18 cellular contexts compared by ENCODE assay signal in genomic region chr3:138740057-138740456, GRCh38.
"Had no signal": no experiment of that assay in that cellular context is flagged by ENCODE, and none has a peak within 500 bp of the region (broad histone marks: within the 10 kb centered on the region; RNA-seq: fewer than 3 reads in every experiment).

No MANE protein-coding gene starts in this region.

- DNase-seq: KBM-7, NCI-H1092, NCI-H1105 treated with DMSO at 0.1 percent for 48 hours, NCI-H1417 treated with DMSO at 0.1 percent for 48 hours, NCI-H146, NCI-H1694 treated with DMSO at 0.1 percent for 48 hours, NCI-H1930, NCI-H2081, NCI-H2107, NCI-H2227 treated with DMSO at 0.1 percent for 48 hours, NCI-H524, NCI-H526 treated with DMSO at 0.1 percent for 48 hours, NCI-H748 treated with DMSO at 0.1 percent for 48 hours, Right ventricle myocardium superior, RPMI8226, SIG-M5 had no signal

- H3K27me3 ChIP-seq: SJSA1 had no signal

- H3K4me1 ChIP-seq: SJSA1 had no signal

- H3K27ac ChIP-seq: SJSA1, SK-N-MC had no signal

- H3K9me3 ChIP-seq: SJSA1 had no signal

- H3K4me3 ChIP-seq: SJSA1, SK-N-MC had no signal
